In genomic region chr2:58569460-58570185, GRCh38 we compare ENCODE assay signal across 11 cellular contexts.
DNase-seq lines count a peak whose midpoint lies in the region; ATAC-seq and TF ChIP-seq lines count a peak whose summit lies in the region.
"Had no signal": no experiment of that assay in that cellular context is flagged by ENCODE, and none has a peak within 500 bp of the region (broad histone marks: within the 10 kb centered on the region; RNA-seq: fewer than 3 reads in every experiment).

No MANE protein-coding gene starts in this region.

- peaks cover 4% of the 10 kb centered on the region for H3K4me1 ChIP-seq in RWPE2 (ENCODE audit: insufficient read depth, poor library complexity, severe bottlenecking)

- H3K4me3 Mint-ChIP-seq in HFFc6, result no peak overlapping the region

- DNase-seq in Daoy (ENCODE audit: low read depth) (peak; percentile 14), H4 (ENCODE audit: low spot score) (peak; percentile 39), RWPE2 (ENCODE audit: low spot score) (no peak), foreskin melanocyte (peak; percentile 20), SIG-M5 (lab: John Stamatoyannopoulos, UW) (no peak), Kasumi-1 (lab: John Stamatoyannopoulos, UW) (no peak), HFFc6 (no peak)
- DNase-seq: DND-41; effector memory CD4-positive, alpha-beta T cell; left cardiac atrium had no signal

- no peaks in the 10 kb centered on the region for H3K9me3 Mint-ChIP-seq in HFFc6

- H3K27ac Mint-ChIP-seq in HFFc6, result no peak overlapping the region

- peaks cover 2% of the 10 kb centered on the region; the same call in 1 of the 2 replicates for H3K27me3 Mint-ChIP-seq in HFFc6 (ENCODE audit: insufficient read depth)

- ATAC-seq in RWPE2 (ENCODE audit: low read depth) (peak; percentile 66), HG03175 (IDR thresholded peaks at IDR 0.05; ENCODE audit: unreplicated experiment) (no peak)
- ATAC-seq: left cardiac atrium had no signal

- no peaks in the 10 kb centered on the region for H3K36me3 ChIP-seq in RWPE2 (ENCODE audit: low read depth)

- no peaks in the 10 kb centered on the region for H3K27me3 ChIP-seq in RWPE2 (ENCODE audit: insufficient read depth, poor library complexity, severe bottlenecking)

- H3K36me3 Mint-ChIP-seq in HFFc6 (ENCODE audit: low read depth), result no peaks in the 10 kb centered on the region

- no peaks in the 10 kb centered on the region for H3K9me3 ChIP-seq in RWPE2 (ENCODE audit: severe bottlenecking)

- no peak overlapping the region for H3K27ac ChIP-seq in RWPE2 (ENCODE audit: poor library complexity, severe bottlenecking)

- no peak overlapping the region for H3K4me3 ChIP-seq in RWPE2 (ENCODE audit: severe bottlenecking)

- TF ChIP-seq CTCF in RWPE2 (IDR thresholded peaks at IDR 0.05; ENCODE audit: poor library complexity, severe bottlenecking) (no peak), HFFc6 (IDR thresholded peaks at IDR 0.05) (no peak)

- H3K4me1 Mint-ChIP-seq in HFFc6 (ENCODE audit: low read depth), result no peaks in the 10 kb centered on the region; the same call in 1 of the 2 replicates

Comparison
In these comparisons a context has a peak if more than half of its experiments do, and no peak if none do; other contexts are left out.
1. DNase-seq: peak in Daoy (single experiment), H4 (single experiment) and foreskin melanocyte (single experiment); none in RWPE2 (single experiment), SIG-M5 (single experiment), Kasumi-1 (0 of 2) and HFFc6 (single experiment).